1 cellular context compared by ENCODE assay signal in the genomic region with DNA sequence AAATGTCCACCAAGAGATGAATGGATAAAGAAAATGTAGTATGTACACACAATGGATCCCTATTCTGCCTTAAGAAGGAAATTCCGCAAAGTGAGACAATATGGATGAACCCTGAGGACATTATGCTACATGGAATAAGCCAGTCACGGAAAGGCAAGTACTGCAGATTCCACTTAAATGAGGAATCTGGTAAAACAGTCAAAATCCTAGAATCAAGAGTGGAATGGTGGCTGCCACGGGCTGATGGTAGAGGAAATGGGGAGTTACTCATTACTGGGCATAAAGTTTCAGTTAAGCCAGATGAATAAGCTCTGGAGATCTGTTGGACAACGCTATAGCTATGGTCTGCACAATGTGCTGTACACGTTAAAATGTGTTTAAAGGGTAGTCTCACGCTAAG.
TF ChIP-seq lines count a peak whose summit lies in the region.

No MANE protein-coding gene starts in this region.

TF ChIP-seq in WTC11, 78 proteins besides CTCF, POLR2A, EP300 and RAD21 (continued from another document):
- TF ChIP-seq, protein P1, sequence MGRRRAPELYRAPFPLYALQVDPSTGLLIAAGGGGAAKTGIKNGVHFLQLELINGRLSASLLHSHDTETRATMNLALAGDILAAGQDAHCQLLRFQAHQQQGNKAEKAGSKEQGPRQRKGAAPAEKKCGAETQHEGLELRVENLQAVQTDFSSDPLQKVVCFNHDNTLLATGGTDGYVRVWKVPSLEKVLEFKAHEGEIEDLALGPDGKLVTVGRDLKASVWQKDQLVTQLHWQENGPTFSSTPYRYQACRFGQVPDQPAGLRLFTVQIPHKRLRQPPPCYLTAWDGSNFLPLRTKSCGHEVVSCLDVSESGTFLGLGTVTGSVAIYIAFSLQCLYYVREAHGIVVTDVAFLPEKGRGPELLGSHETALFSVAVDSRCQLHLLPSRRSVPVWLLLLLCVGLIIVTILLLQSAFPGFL (CRISPR knock-in tag; IDR thresholded peaks at IDR 0.05; ENCODE audit: borderline replicate concordance) = no peak
- TF ChIP-seq GABPB1 (CRISPR knock-in tag; IDR thresholded peaks at IDR 0.05) (no peak), ZNF317 (CRISPR knock-in tag; IDR thresholded peaks at IDR 0.05; ENCODE audit: borderline replicate concordance, low read depth) (no peak), TEAD4 (CRISPR knock-in tag; IDR thresholded peaks at IDR 0.05) (no peak), ZNF416 (CRISPR knock-in tag; IDR thresholded peaks at IDR 0.05) (no peak)
- TF ChIP-seq, protein P2, sequence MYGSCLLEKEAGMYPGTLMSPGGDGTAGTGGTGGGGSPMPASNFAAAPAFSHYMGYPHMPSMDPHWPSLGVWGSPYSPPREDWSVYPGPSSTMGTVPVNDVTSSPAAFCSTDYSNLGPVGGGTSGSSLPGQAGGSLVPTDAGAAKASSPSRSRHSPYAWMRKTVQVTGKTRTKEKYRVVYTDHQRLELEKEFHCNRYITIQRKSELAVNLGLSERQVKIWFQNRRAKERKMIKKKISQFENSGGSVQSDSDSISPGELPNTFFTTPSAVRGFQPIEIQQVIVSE (CRISPR knock-in tag; IDR thresholded peaks at IDR 0.05; ENCODE audit: borderline replicate concordance) = no peak
- TF ChIP-seq, protein P3, sequence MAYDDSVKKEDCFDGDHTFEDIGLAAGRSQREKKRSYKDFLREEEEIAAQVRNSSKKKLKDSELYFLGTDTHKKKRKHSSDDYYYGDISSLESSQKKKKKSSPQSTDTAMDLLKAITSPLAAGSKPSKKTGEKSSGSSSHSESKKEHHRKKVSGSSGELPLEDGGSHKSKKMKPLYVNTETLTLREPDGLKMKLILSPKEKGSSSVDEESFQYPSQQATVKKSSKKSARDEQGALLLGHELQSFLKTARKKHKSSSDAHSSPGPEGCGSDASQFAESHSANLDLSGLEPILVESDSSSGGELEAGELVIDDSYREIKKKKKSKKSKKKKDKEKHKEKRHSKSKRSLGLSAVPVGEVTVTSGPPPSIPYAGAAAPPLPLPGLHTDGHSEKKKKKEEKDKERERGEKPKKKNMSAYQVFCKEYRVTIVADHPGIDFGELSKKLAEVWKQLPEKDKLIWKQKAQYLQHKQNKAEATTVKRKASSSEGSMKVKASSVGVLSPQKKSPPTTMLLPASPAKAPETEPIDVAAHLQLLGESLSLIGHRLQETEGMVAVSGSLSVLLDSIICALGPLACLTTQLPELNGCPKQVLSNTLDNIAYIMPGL (CRISPR knock-in tag; IDR thresholded peaks at IDR 0.05) = no peak
TF ChIP-seq in WTC11: peak in this region for 0.
